8 cellular contexts compared by ENCODE assay signal in the genomic region with DNA sequence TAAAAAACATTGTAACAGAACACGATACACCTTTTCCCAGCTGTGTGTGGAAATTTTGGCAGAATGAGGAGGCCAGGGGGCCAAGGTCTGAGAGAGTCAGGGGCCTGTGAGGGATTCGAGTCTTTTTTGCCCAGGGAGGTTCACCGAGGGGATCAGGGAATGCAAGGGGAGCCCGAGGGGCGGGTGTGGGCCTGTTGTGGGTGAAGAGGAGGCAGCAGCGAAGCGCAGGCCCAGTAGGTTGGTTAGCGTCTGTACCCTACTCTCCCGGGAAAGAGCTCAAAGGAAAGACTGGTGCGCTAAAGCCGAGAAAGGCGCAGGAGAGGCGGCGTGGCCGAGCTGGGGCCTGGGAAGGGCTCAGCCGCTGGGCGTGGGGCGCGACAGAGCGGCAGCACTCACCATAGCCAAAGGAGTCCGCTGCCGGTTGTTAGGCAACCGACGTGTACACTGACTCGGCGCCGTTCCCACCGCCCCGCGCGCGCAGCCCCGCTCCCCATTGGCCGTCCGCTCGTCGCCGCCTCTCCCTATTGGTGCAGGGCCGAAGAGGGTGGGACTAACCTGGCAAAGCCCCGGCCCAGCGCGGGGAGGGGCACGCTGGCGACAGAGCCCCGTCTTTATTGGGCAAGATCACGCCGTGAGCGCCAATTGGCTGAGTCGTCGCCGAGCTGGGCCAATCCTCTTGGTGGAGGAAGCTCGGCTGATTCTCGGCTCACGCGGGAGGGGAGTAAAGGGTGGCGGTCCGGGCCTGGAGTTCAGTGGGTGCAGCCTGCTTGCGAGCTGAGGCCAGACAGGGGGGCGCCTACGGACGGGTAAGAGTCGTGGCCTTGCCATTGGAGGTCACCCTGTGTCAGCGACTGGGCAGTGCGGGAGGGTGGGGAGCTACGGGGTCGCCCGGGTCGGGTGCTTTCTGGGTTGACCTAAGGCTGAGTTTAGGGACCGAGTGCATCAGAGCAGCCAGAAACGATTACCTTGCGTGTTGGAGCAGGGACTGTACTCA. TPM values are rescaled to one million over a fixed set of nuclear protein-coding genes. Genes with fewer than 3 reads are reported as not detected.
DNase-seq lines count a peak whose midpoint lies in the region; ATAC-seq and TF ChIP-seq lines count a peak whose summit lies in the region.

A gene (minus strand): TSS at position 446 of the 994 bp plus-strand sequence. CDS start 47 bp downstream, at position 399.
A gene (plus strand): TSS at position 752 of the 994 bp plus-strand sequence. CDS start 15,262 bp downstream, outside the sequence.

- TF ChIP-seq CTCF in GM10248 (IDR thresholded peaks at IDR 0.05; ENCODE audit: control extremely low read depth, extremely low read depth, low read depth, missing control alignments) (no peak), osteocyte (IDR thresholded peaks at IDR 0.05) (no peak)

- intact Hi-C loops in head of caudate nucleus (cut with DNase I) = no loop called here

- no peaks in the 10 kb centered on the region for H3K27me3 Mint-ChIP-seq in activated naive CD8-positive, alpha-beta T cell treated with anti-CD3 and anti-CD28 coated beads for 36 hours
- H3K27me3 Mint-ChIP-seq in osteocyte (ENCODE audit: unreplicated experiment) = no peaks in the 10 kb centered on the region

- H3K27ac Mint-ChIP-seq in activated naive CD8-positive, alpha-beta T cell treated with anti-CD3 and anti-CD28 coated beads for 36 hours = peak within 1 kb of the TSS; percentile 82
- peak within 1 kb of the TSS; percentile 97 for H3K27ac Mint-ChIP-seq in osteocyte (ENCODE audit: unreplicated experiment)

- CTCF ChIA-PET in GM10248 (lab: Yijun Ruan, JAX) = interaction anchor here (3.0 kb wide), 1 partner anchor 9 kb away, joined by 8 read pairs; no protein-coding TSS in a partner anchor

- H3K4me1 Mint-ChIP-seq in activated naive CD8-positive, alpha-beta T cell treated with anti-CD3 and anti-CD28 coated beads for 36 hours = peaks cover 15% of the 10 kb centered on the region
- H3K4me1 Mint-ChIP-seq in osteocyte (ENCODE audit: unreplicated experiment) = peaks cover 18% of the 10 kb centered on the region

- no peaks in the 10 kb centered on the region for H3K9me3 ChIP-seq in thymus (ENCODE audit: control insufficient read depth)

- POLR2A ChIA-PET in GM10248 (lab: Yijun Ruan, JAX) = interaction anchor here (0.7 kb wide), 1 partner anchor 88 kb away, joined by 3 read pairs; no protein-coding TSS in a partner anchor

- under 1% methylated on average over 71 of the region's 71 CpGs for WGBS in thymus

- ATAC-seq in HG02623 (IDR thresholded peaks at IDR 0.05; ENCODE audit: unreplicated experiment) = peak; percentile 99

- H3K4me1 ChIP-seq in thymus (ENCODE audit: control insufficient read depth, insufficient read depth, low read length) = peaks cover 2% of the 10 kb centered on the region

- H3K4me3 ChIP-seq in thymus (ENCODE audit: low read length) = peak within 1 kb of the TSS; percentile 69

- H3K27ac ChIP-seq in thymus (ENCODE audit: low read depth) = peak within 1 kb of the TSS; percentile 61

- no peaks in the 10 kb centered on the region for H3K27me3 ChIP-seq in thymus (ENCODE audit: control insufficient read depth, insufficient read depth)

- peaks cover 3% of the 10 kb centered on the region for H3K36me3 Mint-ChIP-seq in activated naive CD8-positive, alpha-beta T cell treated with anti-CD3 and anti-CD28 coated beads for 36 hours
- peaks cover 2% of the 10 kb centered on the region for H3K36me3 Mint-ChIP-seq in osteocyte (ENCODE audit: unreplicated experiment)

- DNase-seq in GM10248 (ENCODE audit: extremely low spot score) = peak; percentile 95
- peak; percentile 99 for DNase-seq in NCI-H1105 (lab: John Stamatoyannopoulos, UW)
- peak; percentile 82 for DNase-seq in SKM-1 treated with dmso at 0.1 percent for 144 hours (lab: John Stamatoyannopoulos, UW; ENCODE audit: unreplicated experiment)
- DNase-seq in activated naive CD8-positive, alpha-beta T cell treated with anti-CD3 and anti-CD28 coated beads for 36 hours = peak; percentile 94
- DNase-seq in head of caudate nucleus = peak; percentile 86 to 98 (median 95)
- DNase-seq in osteocyte (ENCODE audit: extremely low spot score, unreplicated experiment) = peak; percentile 98

- peak within 1 kb of the TSS; percentile 91 for H3K4me3 Mint-ChIP-seq in activated naive CD8-positive, alpha-beta T cell treated with anti-CD3 and anti-CD28 coated beads for 36 hours
- peak within 1 kb of the TSS; percentile 94 for H3K4me3 Mint-ChIP-seq in osteocyte (ENCODE audit: unreplicated experiment)

- no peaks in the 10 kb centered on the region for H3K9me3 Mint-ChIP-seq in activated naive CD8-positive, alpha-beta T cell treated with anti-CD3 and anti-CD28 coated beads for 36 hours
- H3K9me3 Mint-ChIP-seq in osteocyte (ENCODE audit: unreplicated experiment) = no peaks in the 10 kb centered on the region

- H3K36me3 ChIP-seq in thymus (ENCODE audit: control insufficient read depth, insufficient read depth) = peaks cover 3% of the 10 kb centered on the region

RNA-seq across cellular contexts. Expression of the first gene that starts in this region (rescaled TPM):
- total RNA-seq in activated naive CD8-positive, alpha-beta T cell treated with anti-CD3 and anti-CD28 coated beads for 36 hours = 10 to 100 TPM; 10.2 to 11.0 TPM
- 32.0 and 34.8 TPM in 2 replicates for total RNA-seq in osteocyte
- 37.4 TPM for polyA plus RNA-seq in thymus

RNA-seq across cellular contexts. Expression of the second gene that starts in this region (rescaled TPM):
- 10 to 100 TPM; 21.3 to 21.6 TPM for total RNA-seq in activated naive CD8-positive, alpha-beta T cell treated with anti-CD3 and anti-CD28 coated beads for 36 hours
- total RNA-seq in osteocyte = 14.1 and 14.7 TPM in 2 replicates
- polyA plus RNA-seq in thymus = 9.9 TPM

Comparison
In these comparisons a context has a peak if more than half of its experiments do, and no peak if none do; other contexts are left out.
1. Peak in every context shown above with its lines: DNase-seq, ATAC-seq, H3K4me3 ChIP-seq and H3K27ac ChIP-seq.